In genomic region chr4:113040793-113041192, GRCh38 we compare ENCODE assay signal across 21 cellular contexts. TPM values are rescaled to one million over a fixed set of nuclear protein-coding genes. Genes with fewer than 3 reads are reported as not detected.
DNase-seq lines count a peak whose midpoint lies in the region; ATAC-seq, FAIRE-seq and TF ChIP-seq lines count a peak whose summit lies in the region.
"Had no signal": no experiment of that assay in that cellular context is flagged by ENCODE, and none has a peak within 500 bp of the region (broad histone marks: within the 10 kb centered on the region; RNA-seq: fewer than 3 reads in every experiment).

No MANE protein-coding gene starts in this region.

- peak; percentile 12 for FAIRE-seq in GM18507 (lab: Jason Lieb, UNC)
- FAIRE-seq in HepG2 (lab: Jason Lieb, UNC): no peak

- H3K4me1 ChIP-seq in OCI-LY3 (ENCODE audit: low read length): peaks cover 21% of the 10 kb centered on the region
- peaks cover 6% of the 10 kb centered on the region; the same call in 1 of the 2 replicates for H3K4me1 ChIP-seq in HepG2 (ENCODE audit: insufficient read depth, low read length)
- H3K4me1 ChIP-seq: HAP-1, transverse colon had no signal

- H3K27me3 ChIP-seq in OCI-LY3 (ENCODE audit: low read depth, low read length) (no peaks in the 10 kb centered on the region), HepG2 (ENCODE audit: control insufficient read depth in 1 of 2, insufficient read depth in 2 of 2, low read length in 2 of 2) (no peaks in the 10 kb centered on the region)
- H3K27me3 ChIP-seq: SJSA1, transverse colon had no signal

- TF ChIP-seq CTCF in OCI-LY3 (IDR thresholded peaks at IDR 0.05; ENCODE audit: low read depth, low read length) (no peak), HepG2 (CRISPR knock-in tag; IDR thresholded peaks at IDR 0.05) (no peak)

- H2AFZ ChIP-seq in OCI-LY3 (ENCODE audit: low read depth, low read length) (no peak overlapping the region), HepG2 (ENCODE audit: low read length) (no peak overlapping the region)

- WGBS in HepG2 (ENCODE audit: low lambda C conversion rate): 3% methylated on average over 1 of the region's 1 CpG

- DNase-seq in GM18507 (ENCODE audit: extremely low spot score, insufficient read length, low read depth) (no peak), NOMO-1 (lab: John Stamatoyannopoulos, UW; ENCODE audit: unreplicated experiment in 2 of 2) (no peak), HepG2 (ENCODE audit: low spot score) (no peak)
- DNase-seq: activated CD4-positive, alpha-beta memory T cell treated with anti-CD3 and anti-CD28 coated beads for 36 hours; CD8-positive, alpha-beta T cell; DMS53; effector memory CD8-positive, alpha-beta T cell; NCI-H1436; NCI-H2171; NCI-H526 treated with DMSO at 0.1 percent for 48 hours; OCI-M1; stimulated activated CD4-positive, alpha-beta T cell treated with anti-CD3 and anti-CD28 coated beads, Interleukin-1b, Interleukin-23, amount 100 ng/mL, for 48 hours; transverse colon had no signal

- H3K9ac ChIP-seq in OCI-LY3 (ENCODE audit: low read length): no peak overlapping the region
- H3K9ac ChIP-seq in HepG2 (ENCODE audit: insufficient read depth, low read depth, low read length): no peak overlapping the region

- TF ChIP-seq POLR2A in HepG2 (IDR thresholded peaks at IDR 0.05; ENCODE audit: insufficient read depth in 1 of 2, low read depth in 2 of 2, low read length in 2 of 2): no peak

- H3K9me3 ChIP-seq in OCI-LY3 (ENCODE audit: insufficient read depth, low read length) (no peaks in the 10 kb centered on the region), HepG2 (ENCODE audit: low read length) (no peaks in the 10 kb centered on the region)
- H3K9me3 ChIP-seq: HAP-1, SJSA1, transverse colon had no signal

- H4K20me1 ChIP-seq in OCI-LY3 (ENCODE audit: insufficient read depth, low read length) (no peaks in the 10 kb centered on the region), HepG2 (ENCODE audit: insufficient read depth, low read length) (no peaks in the 10 kb centered on the region)

- POLR2A ChIA-PET in HepG2 (lab: Yijun Ruan, JAX): no interaction called here

- peak overlapping the region; percentile 38 for H3K4me2 ChIP-seq in OCI-LY3 (ENCODE audit: low read length)
- H3K4me2 ChIP-seq in HepG2 (ENCODE audit: low read depth, low read length): no peak overlapping the region

- no peak for TF ChIP-seq RAD21 in HepG2 (CRISPR knock-in tag; IDR thresholded peaks at IDR 0.05)

- H3K27ac ChIP-seq in OCI-LY3 (ENCODE audit: low read length): no peak overlapping the region
- no peak overlapping the region for H3K27ac ChIP-seq in HepG2 (ENCODE audit: extremely low read length, insufficient read depth, low read length)
- H3K27ac ChIP-seq: SJSA1, transverse colon had no signal

- no peak overlapping the region for H3K4me3 ChIP-seq in OCI-LY3 (ENCODE audit: low read length)
- no peak overlapping the region for H3K4me3 ChIP-seq in HepG2 (replicated peaks in 1 of 3; ENCODE audit: insufficient read depth in 1 of 3, low read depth in 2 of 3, low read length in 3 of 3)
- H3K4me3 ChIP-seq: HAP-1, SJSA1, transverse colon had no signal

- no TSS peak for BruUV-seq in HepG2 (replicated peaks; lab: Mats Ljungman, UMichigan)

- CTCF ChIA-PET in HepG2 (lab: Yijun Ruan, JAX; ENCODE audit: low intra/inter-chr PET ratio, low total read pairs): no interaction called here

- intact Hi-C loops in HepG2 (cut with micrococcal nuclease; ENCODE audit: unreplicated experiment): loop anchor here (1.0 kb wide), 1 partner anchor 34 kb away; no protein-coding TSS in a partner anchor

- TF ChIP-seq EP300 in HepG2 (IDR thresholded peaks at IDR 0.05; ENCODE audit: low read depth in 2 of 2, low read length in 2 of 2) (no peak), HepG2 (CRISPR knock-in tag; IDR thresholded peaks at IDR 0.05; ENCODE audit: borderline replicate concordance) (no peak)

- in situ Hi-C loops in HepG2 (cut with HindIII; ENCODE audit: extremely low pct_ligation_motif_present, low pct_unique_long_range_greater_than_20kb): no loop called here

- H3K36me3 ChIP-seq in OCI-LY3 (replicated peaks; ENCODE audit: low read depth, low read length) (no peaks in the 10 kb centered on the region), HepG2 (replicated peaks in 1 of 2; ENCODE audit: control insufficient read depth in 1 of 2, insufficient read depth in 2 of 2, low read length in 2 of 2) (no peaks in the 10 kb centered on the region)
- H3K36me3 ChIP-seq: HAP-1, SJSA1, transverse colon had no signal

- ATAC-seq in GM21367 (IDR thresholded peaks at IDR 0.05; ENCODE audit: unreplicated experiment) (peak; percentile 66), HG02885 (IDR thresholded peaks at IDR 0.05; ENCODE audit: poor library complexity, unreplicated experiment) (peak; percentile 86), HG03097 (IDR thresholded peaks at IDR 0.05; ENCODE audit: low FRiP score, unreplicated experiment) (no peak), HepG2 (no peak), GM19023 (IDR thresholded peaks at IDR 0.05; ENCODE audit: unreplicated experiment) (no peak)
- ATAC-seq: CD8-positive, alpha-beta T cell; effector memory CD8-positive, alpha-beta T cell; WTC11 had no signal

- H3K79me2 ChIP-seq in OCI-LY3 (ENCODE audit: low read length) (no peaks in the 10 kb centered on the region), HepG2 (ENCODE audit: insufficient read depth, low read length) (no peaks in the 10 kb centered on the region)

TF ChIP-seq in HepG2, 621 proteins besides CTCF, POLR2A, EP300 and RAD21 (continues in another document):
- TF ChIP-seq ZNF335 (CRISPR knock-in tag; IDR thresholded peaks at IDR 0.05): no peak
- no peak for TF ChIP-seq ARHGAP35 (CRISPR knock-in tag; IDR thresholded peaks at IDR 0.05; ENCODE audit: borderline replicate concordance)
- TF ChIP-seq ELF1 (CRISPR knock-in tag; IDR thresholded peaks at IDR 0.05): no peak
- TF ChIP-seq ZNF552 (CRISPR knock-in tag; IDR thresholded peaks at IDR 0.05; ENCODE audit: borderline replicate concordance): no peak
- TF ChIP-seq ZNF280B (CRISPR knock-in tag; IDR thresholded peaks at IDR 0.05; ENCODE audit: borderline replicate concordance): no peak
- TF ChIP-seq ZNF703 (CRISPR knock-in tag; IDR thresholded peaks at IDR 0.05; ENCODE audit: borderline replicate concordance): no peak
- TF ChIP-seq MLXIP (CRISPR knock-in tag; IDR thresholded peaks at IDR 0.05; ENCODE audit: borderline replicate concordance): no peak
- TF ChIP-seq ZNF251 (CRISPR knock-in tag; IDR thresholded peaks at IDR 0.05): no peak
- no peak for TF ChIP-seq ZBTB1 (CRISPR knock-in tag; IDR thresholded peaks at IDR 0.05; ENCODE audit: borderline replicate concordance)

RNA-seq across cellular contexts. Expression of gene ANK2, which starts 8.7 kb away (rescaled TPM):
- total RNA-seq in HepG2 (2016; rRNA removed; fragmentation: Illumina TruSeq; extraction: Trizol): 15.1 and 18.6 TPM in 2 replicates
- 1.2 TPM in 2 replicates for total RNA-seq in HepG2 (2016; cell fraction: cytosol; rRNA removed; fragmentation: Illumina TruSeq; extraction: Trizol; ENCODE audit: low read depth)
- 15.2 and 16.0 TPM in 2 replicates for total RNA-seq in HepG2 (2016; cell fraction: insoluble cytoplasmic fraction; rRNA removed; fragmentation: Illumina TruSeq; extraction: Trizol)
- total RNA-seq in HepG2 (2016; cell fraction: membrane; rRNA removed; fragmentation: Illumina TruSeq; extraction: Trizol): 3.8 and 5.0 TPM in 2 replicates
- 27.3 and 28.2 TPM in 2 replicates for total RNA-seq in HepG2 (2016; cell fraction: nucleus; rRNA removed; fragmentation: Illumina TruSeq; extraction: Trizol)
- 1.6 and 2.7 TPM in 2 replicates for polyA plus RNA-seq in HepG2 (2011; rRNA removed)
- polyA plus RNA-seq in HepG2 (2011; cell fraction: cytosol; rRNA removed): 1.6 and 1.7 TPM in 2 replicates
- polyA plus RNA-seq in HepG2 (2011; cell fraction: nucleus; rRNA removed): 7.1 and 7.4 TPM in 2 replicates
- 6.0 and 6.3 TPM in 2 replicates for polyA plus RNA-seq in HepG2 (2012)
- 0.18 and 0.53 TPM in 2 replicates for polyA plus RNA-seq in HepG2 (2016; cell fraction: cytosol; fragmentation: Illumina TruSeq; extraction: Trizol; ENCODE audit: low read depth)
- 5.7 and 5.9 TPM in 2 replicates for polyA plus RNA-seq in HepG2 (2016; cell fraction: insoluble cytoplasmic fraction; fragmentation: Illumina TruSeq; extraction: Trizol; ENCODE audit: low read depth)
- 0.66 and 0.73 TPM in 2 replicates for polyA plus RNA-seq in HepG2 (2016; cell fraction: membrane; fragmentation: Illumina TruSeq; extraction: Trizol; ENCODE audit: low read depth)
- 10.5 and 11.2 TPM in 2 replicates for polyA plus RNA-seq in HepG2 (2016; cell fraction: nucleus; fragmentation: Illumina TruSeq; extraction: Trizol; ENCODE audit: insufficient read depth, low read depth)
- polyA minus RNA-seq in HepG2 (2011; rRNA and poly(A)+ RNA removed; ENCODE audit: low replicate concordance): 0.05 and 14.9 TPM in 2 replicates
- polyA minus RNA-seq in HepG2 (2011; cell fraction: cytosol; rRNA and poly(A)+ RNA removed): 5.3 and 8.7 TPM in 2 replicates
- 42.0 and 54.6 TPM in 2 replicates for polyA minus RNA-seq in HepG2 (2011; cell fraction: nucleus; rRNA and poly(A)+ RNA removed)
- total RNA-seq: CD8-positive, alpha-beta T cell had no signal

Comparison
In these comparisons a context has a peak if more than half of its experiments do, and no peak if none do; other contexts are left out.
1. ATAC-seq: peak in GM21367 (single experiment) and HG02885 (single experiment); none in HG03097 (single experiment), HepG2 (single experiment) and GM19023 (single experiment).